17 cellular contexts compared by ENCODE assay signal in genomic region chr3:123658860-123659221, GRCh38.
DNase-seq lines count a peak whose midpoint lies in the region; ATAC-seq, FAIRE-seq and TF ChIP-seq lines count a peak whose summit lies in the region.
"Had no signal": no experiment of that assay in that cellular context is flagged by ENCODE, and none has a peak within 500 bp of the region (broad histone marks: within the 10 kb centered on the region; RNA-seq: fewer than 3 reads in every experiment).

No MANE protein-coding gene starts in this region.

- no peak for ATAC-seq in right lobe of liver
- ATAC-seq in HepG2, result no peak
- no peak for ATAC-seq in HG02938 (IDR thresholded peaks at IDR 0.05; ENCODE audit: unreplicated experiment)
- ATAC-seq: CD8-positive, alpha-beta T cell had no signal

- peak overlapping the region in 2 of 3 donors; percentile 1 to 47 for H3K27ac ChIP-seq in right lobe of liver
- H3K27ac ChIP-seq in HepG2 (ENCODE audit: extremely low read length, insufficient read depth, low read length), result no peak overlapping the region
- H3K27ac ChIP-seq in layer of hippocampus (ENCODE audit: low read depth, low read length), result peak overlapping the region; percentile 55
- peak overlapping the region in 7 of 8 donors; percentile 55 to 73 (median 61) for H3K27ac ChIP-seq in spleen
- H3K27ac ChIP-seq: pancreas, SK-N-MC had no signal

- no peak overlapping the region for H3K4me3 ChIP-seq in right lobe of liver
- no peak overlapping the region for H3K4me3 ChIP-seq in HepG2 (replicated peaks in 1 of 3; ENCODE audit: insufficient read depth in 1 of 3, low read depth in 2 of 3, low read length in 3 of 3)
- no peak overlapping the region for H3K4me3 ChIP-seq in spleen
- H3K4me3 ChIP-seq: pancreas, SK-N-MC had no signal

- peaks cover 0 to 34% (median 8%) of the 10 kb centered on the region in 4 donors for H3K4me1 ChIP-seq in right lobe of liver
- H3K4me1 ChIP-seq in HepG2 (ENCODE audit: insufficient read depth, low read length), result peaks cover 7% of the 10 kb centered on the region
- H3K4me1 ChIP-seq in spleen, result peaks cover 0 to 52% (median 25%) of the 10 kb centered on the region in 6 donors

- in situ Hi-C loops in HepG2 (cut with HindIII; ENCODE audit: extremely low pct_ligation_motif_present, low pct_unique_long_range_greater_than_20kb), result loop anchor here (5.0 kb wide), 1 partner anchor 38 kb away; no protein-coding TSS in a partner anchor

- TF ChIP-seq RAD21 in HepG2 (CRISPR knock-in tag; IDR thresholded peaks at IDR 0.05), result no peak

- H3K27me3 ChIP-seq in right lobe of liver (no peaks in the 10 kb centered on the region), HepG2 (ENCODE audit: control insufficient read depth in 1 of 2, insufficient read depth in 2 of 2, low read length in 2 of 2) (no peaks in the 10 kb centered on the region), layer of hippocampus (ENCODE audit: control insufficient read depth, insufficient read depth, low read length) (no peaks in the 10 kb centered on the region), spleen (replicated peaks in 1 of 7) (no peaks in the 10 kb centered on the region)
- H3K27me3 ChIP-seq: pancreas had no signal

- DNase-seq in right lobe of liver (no peak), HepG2 (ENCODE audit: low spot score) (no peak), spleen (peak; percentile 23), GM12892 (ENCODE audit: insufficient read length) (no peak), GDM1 (lab: John Stamatoyannopoulos, UW) (no peak)
- DNase-seq in activated naive CD4-positive, alpha-beta T cell (lab: John Stamatoyannopoulos, UW), result no peak
- DNase-seq: activated CD4-positive, alpha-beta T cell treated with anti-CD3 and anti-CD28 coated beads, Interleukin-2, amount 10 ng/mL, durations not matched to agents 7 days and 5 days; activated naive CD8-positive, alpha-beta T cell treated with anti-CD3 and anti-CD28 coated beads for 36 hours; CD8-positive, alpha-beta T cell; glutamatergic neuron; MM.1S; NCI-H187 treated with DMSO at 0.1 percent for 48 hours; OCI-M1; pancreas had no signal

- WGBS in right lobe of liver (ENCODE audit: insufficient coverage, low coverage, low lambda C conversion rate, missing lambda C conversion rate), result 78% methylated on average over 1 of the region's 1 CpG
- WGBS in HepG2 (ENCODE audit: low lambda C conversion rate), result 100% methylated on average over 1 of the region's 1 CpG
- WGBS in spleen, 5 donors, result 70 to 94% (median 89%) methylated on average over 1 of the region's 1 CpG

- CTCF ChIA-PET in HepG2 (lab: Yijun Ruan, JAX; ENCODE audit: low intra/inter-chr PET ratio, low total read pairs), result no interaction called here

- no peak overlapping the region for H3K4me2 ChIP-seq in HepG2 (ENCODE audit: low read depth, low read length)

- H3K9ac ChIP-seq in HepG2 (ENCODE audit: insufficient read depth, low read depth, low read length), result no peak overlapping the region

- no peak for FAIRE-seq in HepG2 (lab: Jason Lieb, UNC)
- FAIRE-seq in GM12892 (lab: Jason Lieb, UNC), result no peak
- FAIRE-seq: pancreas had no signal

- no peaks in the 10 kb centered on the region for H3K79me2 ChIP-seq in HepG2 (ENCODE audit: insufficient read depth, low read length)

- intact Hi-C loops in right lobe of liver (cut with DNase I), result loop anchor here in 1 of 2 donors (10.0 kb wide), 1 partner anchor 46 kb away; no protein-coding TSS in a partner anchor
- intact Hi-C loops in HepG2 (cut with micrococcal nuclease; ENCODE audit: unreplicated experiment), result no loop called here
- intact Hi-C loops in spleen (cut with DNase I; ENCODE audit: low total_unique reads), result no loop called here

- TF ChIP-seq EP300 in HepG2 (IDR thresholded peaks at IDR 0.05; ENCODE audit: low read depth in 2 of 2, low read length in 2 of 2) (no peak), HepG2 (CRISPR knock-in tag; IDR thresholded peaks at IDR 0.05; ENCODE audit: borderline replicate concordance) (no peak)

- TF ChIP-seq CTCF in right lobe of liver (IDR thresholded peaks at IDR 0.05), result no peak
- TF ChIP-seq CTCF in HepG2 (CRISPR knock-in tag; IDR thresholded peaks at IDR 0.05), result no peak
- TF ChIP-seq CTCF in spleen (IDR thresholded peaks at IDR 0.05 in 8 of 11, conservative IDR thresholded peaks at IDR 0.05 in 3 of 11), result no peak

- H3K36me3 ChIP-seq in right lobe of liver, result peaks cover 0 to 35% (median 21%) of the 10 kb centered on the region in 4 donors
- peaks cover 14 to 39% of the 10 kb centered on the region in 2 experiments for H3K36me3 ChIP-seq in HepG2 (replicated peaks in 1 of 2; ENCODE audit: control insufficient read depth in 1 of 2, insufficient read depth in 2 of 2, low read length in 2 of 2)
- H3K36me3 ChIP-seq in spleen, result peaks cover 0 to 36% (median 3%) of the 10 kb centered on the region in 6 donors
- H3K36me3 ChIP-seq: pancreas had no signal

- no TSS peak for BruUV-seq in HepG2 (replicated peaks; lab: Mats Ljungman, UMichigan)

- no peaks in the 10 kb centered on the region for H4K20me1 ChIP-seq in HepG2 (ENCODE audit: insufficient read depth, low read length)

- H3K9me3 ChIP-seq in right lobe of liver (no peaks in the 10 kb centered on the region), HepG2 (ENCODE audit: low read length) (no peaks in the 10 kb centered on the region), spleen (peaks cover 0 to 8% (median 0%) of the 10 kb centered on the region in 8 donors)
- H3K9me3 ChIP-seq: pancreas had no signal

- POLR2A ChIA-PET in HepG2 (lab: Yijun Ruan, JAX), result no interaction called here

- no peak overlapping the region for H2AFZ ChIP-seq in HepG2 (ENCODE audit: low read length)

- TF ChIP-seq POLR2A in right lobe of liver (IDR thresholded peaks at IDR 0.05), result no peak
- no peak for TF ChIP-seq POLR2A in HepG2 (IDR thresholded peaks at IDR 0.05; ENCODE audit: insufficient read depth in 1 of 2, low read depth in 2 of 2, low read length in 2 of 2)
- no peak for TF ChIP-seq POLR2A in spleen (IDR thresholded peaks at IDR 0.05)
- no peak for TF ChIP-seq POLR2A in GM12892 (IDR thresholded peaks at IDR 0.05; ENCODE audit: low read depth, low read length)

TF ChIP-seq in HepG2, 621 proteins besides CTCF, POLR2A, EP300 and RAD21 (continues in another document):
- TF ChIP-seq KDM5A (IDR thresholded peaks at IDR 0.05; ENCODE audit: borderline replicate concordance, low read length), result no peak
- TF ChIP-seq, protein P1, sequence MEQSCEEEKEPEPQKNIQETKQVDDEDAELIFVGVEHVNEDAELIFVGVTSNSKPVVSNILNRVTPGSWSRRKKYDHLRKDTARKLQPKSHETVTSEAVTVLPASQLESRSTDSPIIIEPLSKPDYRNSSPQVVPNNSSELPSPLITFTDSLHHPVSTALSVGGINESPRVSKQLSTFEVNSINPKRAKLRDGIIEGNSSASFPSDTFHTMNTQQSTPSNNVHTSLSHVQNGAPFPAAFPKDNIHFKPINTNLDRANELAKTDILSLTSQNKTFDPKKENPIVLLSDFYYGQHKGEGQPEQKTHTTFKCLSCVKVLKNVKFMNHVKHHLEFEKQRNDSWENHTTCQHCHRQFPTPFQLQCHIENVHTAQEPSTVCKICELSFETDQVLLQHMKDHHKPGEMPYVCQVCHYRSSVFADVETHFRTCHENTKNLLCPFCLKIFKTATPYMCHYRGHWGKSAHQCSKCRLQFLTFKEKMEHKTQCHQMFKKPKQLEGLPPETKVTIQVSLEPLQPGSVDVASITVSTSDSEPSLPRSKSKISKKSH (CRISPR knock-in tag; IDR thresholded peaks at IDR 0.05; ENCODE audit: borderline replicate concordance), result no peak
- TF ChIP-seq, protein P2, sequence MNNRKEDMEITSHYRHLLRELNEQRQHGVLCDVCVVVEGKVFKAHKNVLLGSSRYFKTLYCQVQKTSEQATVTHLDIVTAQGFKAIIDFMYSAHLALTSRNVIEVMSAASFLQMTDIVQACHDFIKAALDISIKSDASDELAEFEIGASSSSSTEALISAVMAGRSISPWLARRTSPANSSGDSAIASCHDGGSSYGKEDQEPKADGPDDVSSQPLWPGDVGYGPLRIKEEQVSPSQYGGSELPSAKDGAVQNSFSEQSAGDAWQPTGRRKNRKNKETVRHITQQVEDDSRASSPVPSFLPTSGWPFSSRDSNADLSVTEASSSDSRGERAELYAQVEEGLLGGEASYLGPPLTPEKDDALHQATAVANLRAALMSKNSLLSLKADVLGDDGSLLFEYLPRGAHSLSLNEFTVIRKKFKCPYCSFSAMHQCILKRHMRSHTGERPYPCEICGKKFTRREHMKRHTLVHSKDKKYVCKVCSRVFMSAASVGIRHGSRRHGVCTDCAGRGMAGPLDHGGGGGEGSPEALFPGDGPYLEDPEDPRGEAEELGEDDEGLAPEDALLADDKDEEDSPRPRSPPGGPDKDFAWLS (CRISPR knock-in tag; IDR thresholded peaks at IDR 0.05; ENCODE audit: borderline replicate concordance), result no peak
- no peak for TF ChIP-seq CEBPZ (IDR thresholded peaks at IDR 0.05; ENCODE audit: low read length)
- TF ChIP-seq POLR2AphosphoS2 (IDR thresholded peaks at IDR 0.05; ENCODE audit: low read depth, low read length), result no peak
- TF ChIP-seq, protein P3, sequence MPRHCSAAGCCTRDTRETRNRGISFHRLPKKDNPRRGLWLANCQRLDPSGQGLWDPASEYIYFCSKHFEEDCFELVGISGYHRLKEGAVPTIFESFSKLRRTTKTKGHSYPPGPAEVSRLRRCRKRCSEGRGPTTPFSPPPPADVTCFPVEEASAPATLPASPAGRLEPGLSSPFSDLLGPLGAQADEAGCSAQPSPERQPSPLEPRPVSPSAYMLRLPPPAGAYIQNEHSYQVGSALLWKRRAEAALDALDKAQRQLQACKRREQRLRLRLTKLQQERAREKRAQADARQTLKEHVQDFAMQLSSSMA (CRISPR knock-in tag; IDR thresholded peaks at IDR 0.05), result no peak
